16 cellular contexts compared by ENCODE assay signal in genomic region chr3:89227634-89228033, GRCh38.
DNase-seq lines count a peak whose midpoint lies in the region; ATAC-seq and TF ChIP-seq lines count a peak whose summit lies in the region.
"Had no signal": no experiment of that assay in that cellular context is flagged by ENCODE, and none has a peak within 500 bp of the region (broad histone marks: within the 10 kb centered on the region; RNA-seq: fewer than 3 reads in every experiment).

No MANE protein-coding gene starts in this region.

- H3K27me3 ChIP-seq in breast epithelium (no peaks in the 10 kb centered on the region), mesenchymal stem cell (ENCODE audit: control insufficient read depth in 1 of 2, insufficient read depth in 1 of 2, low read length in 2 of 2) (no peaks in the 10 kb centered on the region), aorta (ENCODE audit: control insufficient read depth in 1 of 2, insufficient read depth in 2 of 2, low read length in 1 of 2) (no peaks in the 10 kb centered on the region)
- H3K27me3 ChIP-seq: BLaER1 treated with 17β-estradiol and CSF1 and Interleukin-3, amounts not matched to agents 10 nM and 100 nM had no signal

- H3K14ac ChIP-seq in mesenchymal stem cell (ENCODE audit: low read length in 2 of 2) = no peak overlapping the region

- H3K4me1 Mint-ChIP-seq in MCF 10A (ENCODE audit: insufficient read depth, unreplicated experiment) = no peaks in the 10 kb centered on the region
- H3K4me1 Mint-ChIP-seq: IgD-negative memory B cell had no signal

- H3K27ac ChIP-seq in breast epithelium (no peak overlapping the region), coronary artery (peak overlapping the region; percentile 26 to 34), mesenchymal stem cell (ENCODE audit: low read length, poor library complexity, severe bottlenecking) (no peak overlapping the region), aorta (ENCODE audit: low read depth in 1 of 2, low read length in 2 of 2) (no peak overlapping the region)
- H3K27ac ChIP-seq: BLaER1 treated with 17β-estradiol and CSF1 and Interleukin-3, amounts not matched to agents 10 nM and 100 nM had no signal

- intact Hi-C loops in MCF 10A (cut with micrococcal nuclease) (no loop called here), breast epithelium (cut with DNase I; ENCODE audit: low total_unique reads) (no loop called here), aorta (cut with DNase I) (no loop called here)

- no peak overlapping the region for H3K23ac ChIP-seq in mesenchymal stem cell (ENCODE audit: low read length in 2 of 2)

- H3K27ac Mint-ChIP-seq in MCF 10A (ENCODE audit: low read depth, unreplicated experiment) = no peak overlapping the region
- H3K27ac Mint-ChIP-seq: IgD-negative memory B cell had no signal

- H3K27me3 Mint-ChIP-seq in MCF 10A (ENCODE audit: insufficient read depth, unreplicated experiment) = peaks cover 43% of the 10 kb centered on the region
- H3K27me3 Mint-ChIP-seq: IgD-negative memory B cell had no signal

- no peaks in the 10 kb centered on the region for H3K36me3 Mint-ChIP-seq in MCF 10A (ENCODE audit: insufficient read depth, unreplicated experiment)
- H3K36me3 Mint-ChIP-seq: IgD-negative memory B cell had no signal

- H3K4me3 ChIP-seq in breast epithelium (no peak overlapping the region), coronary artery (peak overlapping the region; percentile 14), mesenchymal stem cell (ENCODE audit: insufficient read depth in 1 of 2, low read depth in 1 of 2, low read length in 2 of 2) (peak overlapping the region in 1 of 2 experiments; percentile 32), aorta (ENCODE audit: low read length in 2 of 2) (no peak overlapping the region)
- H3K4me3 ChIP-seq: BLaER1 treated with 17β-estradiol and CSF1 and Interleukin-3, amounts not matched to agents 10 nM and 100 nM had no signal

- H2BK5ac ChIP-seq in mesenchymal stem cell (ENCODE audit: low read depth, low read length, poor library complexity, severe bottlenecking) = no peak overlapping the region

- CTCF ChIA-PET in MCF 10A (lab: Yijun Ruan, JAX) = no interaction called here

- H3K36me3 ChIP-seq in breast epithelium = no peaks in the 10 kb centered on the region
- no peaks in the 10 kb centered on the region for H3K36me3 ChIP-seq in mesenchymal stem cell (ENCODE audit: control insufficient read depth in 1 of 2, insufficient read depth in 2 of 2, low read depth in 1 of 2, low read length in 2 of 2)
- H3K36me3 ChIP-seq in aorta (ENCODE audit: control insufficient read depth in 1 of 2, insufficient read depth in 2 of 2, low read length in 1 of 2) = no peaks in the 10 kb centered on the region

- H2BK15ac ChIP-seq in mesenchymal stem cell (ENCODE audit: low read depth, poor library complexity, severe bottlenecking) = no peak overlapping the region

- no peak overlapping the region for H2BK12ac ChIP-seq in mesenchymal stem cell (ENCODE audit: low read length in 2 of 2)

- H3K4ac ChIP-seq in mesenchymal stem cell (ENCODE audit: low read depth in 1 of 2, low read length in 2 of 2) = no peak overlapping the region

- H2AFZ ChIP-seq in mesenchymal stem cell (ENCODE audit: low read depth, low read length) = no peak overlapping the region

- no peaks in the 10 kb centered on the region for H3K9me3 ChIP-seq in breast epithelium
- H3K9me3 ChIP-seq in mesenchymal stem cell (ENCODE audit: control insufficient read depth, low read length) = no peaks in the 10 kb centered on the region
- no peaks in the 10 kb centered on the region for H3K9me3 ChIP-seq in aorta (ENCODE audit: control insufficient read depth, low read length)
- H3K9me3 ChIP-seq: BLaER1 treated with 17β-estradiol and CSF1 and Interleukin-3, amounts not matched to agents 10 nM and 100 nM had no signal

- TF ChIP-seq CTCF in MCF 10A (IDR thresholded peaks at IDR 0.05; ENCODE audit: unreplicated experiment) (no peak), breast epithelium (IDR thresholded peaks at IDR 0.05) (no peak), coronary artery (IDR thresholded peaks at IDR 0.05) (no peak)

- no peak overlapping the region for H3K9ac ChIP-seq in mesenchymal stem cell (ENCODE audit: low read length)
- H3K9ac ChIP-seq: BLaER1 treated with 17β-estradiol and CSF1 and Interleukin-3, amounts not matched to agents 10 nM and 100 nM had no signal

- WGBS in mesenchymal stem cell = 31% methylated on average over 2 of the region's 2 CpGs
- WGBS in aorta, 2 donors = 2 to 3% methylated on average over 2 of the region's 2 CpGs

- POLR2A ChIA-PET in MCF 10A (lab: Yijun Ruan, JAX) = interaction anchor here (0.7 kb wide), 1 partner anchor 1922 kb away, joined by 3 read pairs; no protein-coding TSS in a partner anchor

- no peak overlapping the region for H4K8ac ChIP-seq in mesenchymal stem cell (ENCODE audit: low read length)

- H3K4me1 ChIP-seq in breast epithelium (no peaks in the 10 kb centered on the region), mesenchymal stem cell (ENCODE audit: control insufficient read depth, insufficient read depth, low read depth, low read length) (no peaks in the 10 kb centered on the region), aorta (ENCODE audit: control insufficient read depth in 1 of 2, insufficient read depth in 2 of 2, low read length in 2 of 2) (peaks cover 0 to 4% of the 10 kb centered on the region in 2 donors)

- no peak overlapping the region for H3K18ac ChIP-seq in mesenchymal stem cell (ENCODE audit: low read depth in 1 of 2, low read length in 2 of 2)

- no peak overlapping the region for H4K91ac ChIP-seq in mesenchymal stem cell (ENCODE audit: low read length)

- no peaks in the 10 kb centered on the region for H3K9me3 Mint-ChIP-seq in MCF 10A (ENCODE audit: unreplicated experiment)

- peak; percentile 2 for DNase-seq in MCF 10A (ENCODE audit: unreplicated experiment)
- no peak for DNase-seq in breast epithelium (ENCODE audit: low spot score in 2 of 2)
- DNase-seq in coronary artery (ENCODE audit: low spot score) = no peak
- DNase-seq in mesenchymal stem cell = peak; percentile 26
- DNase-seq in aorta = no peak
- DNase-seq in activated T-cell treated with anti-CD3 and anti-CD28 coated beads, Interleukin-2, amount 50 U/mL, for 48 hours = no peak
- DNase-seq: 8988T, GF-D8, MV-4-11, NCI-H1436 treated with DMSO at 0.1 percent for 48 hours, NCI-H2107, NCI-H69 had no signal

- H2BK120ac ChIP-seq in mesenchymal stem cell (ENCODE audit: low read depth, low read length) = no peak overlapping the region

- TF ChIP-seq POLR2A in breast epithelium (IDR thresholded peaks at IDR 0.05) = no peak

- ATAC-seq in aorta (ENCODE audit: low FRiP score) (peak; percentile 52), GM18511 (IDR thresholded peaks at IDR 0.05; ENCODE audit: unreplicated experiment) (no peak), GM19324 (IDR thresholded peaks at IDR 0.05; ENCODE audit: low FRiP score, unreplicated experiment) (no peak)

- H3K79me1 ChIP-seq in mesenchymal stem cell (replicated peaks; ENCODE audit: low read length, poor library complexity, severe bottlenecking) = no peaks in the 10 kb centered on the region

- no peak overlapping the region for H2AK5ac ChIP-seq in mesenchymal stem cell (ENCODE audit: low read length, severe bottlenecking)

- no peak overlapping the region for H3K4me3 Mint-ChIP-seq in MCF 10A (ENCODE audit: unreplicated experiment)
- H3K4me3 Mint-ChIP-seq: IgD-negative memory B cell had no signal

- H3K4me2 ChIP-seq in mesenchymal stem cell (ENCODE audit: low read length, poor library complexity, severe bottlenecking) = no peak overlapping the region
- H3K4me2 ChIP-seq: BLaER1 treated with 17β-estradiol and CSF1 and Interleukin-3, amounts not matched to agents 10 nM and 100 nM had no signal

- BruUV-seq in MCF 10A (replicated peaks; lab: Mats Ljungman, UMichigan) = no TSS peak

Comparison
In these comparisons a context has a peak if more than half of its experiments do, and no peak if none do; other contexts are left out.
1. DNase-seq: peak in MCF 10A (single experiment) and mesenchymal stem cell (single experiment); none in breast epithelium (0 of 2), coronary artery (single experiment), aorta (0 of 2) and activated T-cell treated with anti-CD3 and anti-CD28 coated beads, Interleukin-2, amount 50 U/mL, for 48 hours (0 of 2).
2. H3K27ac ChIP-seq: peak in coronary artery (2 of 2); none in breast epithelium (0 of 2), mesenchymal stem cell (single experiment) and aorta (0 of 2).